ENCODE assay signal across 9 cellular contexts in genomic region chr17:81395600-81396277, GRCh38. TPM values are rescaled to one million over a fixed set of nuclear protein-coding genes. Genes with fewer than 3 reads are reported as not detected.
A peak's percentile ranks its signal among the peaks of the same experiment; 100 is the strongest.
DNase-seq lines count a peak whose midpoint lies in the region; ATAC-seq, FAIRE-seq and TF ChIP-seq lines count a peak whose summit lies in the region.
"Had no signal": no experiment of that assay in that cellular context is flagged by ENCODE, and none has a peak within 500 bp of the region (broad histone marks: within the 10 kb centered on the region; RNA-seq: fewer than 3 reads in every experiment).

No MANE protein-coding gene starts in this region.

- dilution Hi-C loops in keratinocyte (cut with MboI; ENCODE audit: extremely low pct_ligation_motif_present, low sequenced_read_pairs): no loop called here

- no peaks in the 10 kb centered on the region for H4K20me1 ChIP-seq in keratinocyte (ENCODE audit: control insufficient read depth, extremely low read depth, insufficient read depth, low read length)

- H2AFZ ChIP-seq in keratinocyte (ENCODE audit: control insufficient read depth, low read length): no peak overlapping the region

- POLR2A ChIA-PET in activated B cell treated with CpG ODN at 0.5 μM for 24 hours (lab: Charles Lee): interaction anchor here (0.9 to 1.7 kb wide), 5 partner anchors 31 to 195 kb away, joined by 3 to 16 read pairs (median 5); partner anchors contain the start of gene ACTG1

- no peak overlapping the region for H3K27ac Mint-ChIP-seq in activated B cell treated with CpG ODN at 0.5 μM for 24 hours

- H3K36me3 Mint-ChIP-seq in activated B cell treated with CpG ODN at 0.5 μM for 24 hours (ENCODE audit: low read depth): no peaks in the 10 kb centered on the region

- peak overlapping the region; percentile 89 for H3K9ac ChIP-seq in keratinocyte (ENCODE audit: control insufficient read depth, extremely low read depth, insufficient read depth, low read length)
- peak overlapping the region in 4 of 5 donors; percentile 65 to 82 (median 72) for H3K9ac ChIP-seq in subcutaneous abdominal adipose tissue (ENCODE audit: low read length in 5 of 5)

- ATAC-seq in activated B cell treated with CpG ODN at 0.5 μM for 24 hours (ENCODE audit: low read depth) (no peak), HG02610 (IDR thresholded peaks at IDR 0.05; ENCODE audit: unreplicated experiment) (no peak)

- intact Hi-C loops in activated B cell treated with CpG ODN at 0.5 μM for 24 hours (cut with micrococcal nuclease): loop anchor here (1.0 to 5.0 kb wide), 5 partner anchors 49 to 1588 kb away; partner anchors contain the start of gene ACTG1

- H3K4me3 Mint-ChIP-seq in activated B cell treated with CpG ODN at 0.5 μM for 24 hours: peak overlapping the region; percentile 75

- H3K4me1 ChIP-seq in keratinocyte (ENCODE audit: control insufficient read depth, extremely low read depth, insufficient read depth, low read length): peaks cover 34% of the 10 kb centered on the region
- peaks cover 7 to 75% (median 61%) of the 10 kb centered on the region in 5 donors for H3K4me1 ChIP-seq in subcutaneous abdominal adipose tissue (ENCODE audit: control insufficient read depth in 5 of 5, insufficient read depth in 5 of 5, low read length in 5 of 5)

- H3K9me3 ChIP-seq in keratinocyte (ENCODE audit: control insufficient read depth, low read depth, low read length): no peaks in the 10 kb centered on the region
- H3K9me3 ChIP-seq in subcutaneous abdominal adipose tissue (ENCODE audit: control insufficient read depth in 5 of 5, low read length in 5 of 5): no peaks in the 10 kb centered on the region

- peak overlapping the region; percentile 95 for H3K4me2 ChIP-seq in keratinocyte (ENCODE audit: control insufficient read depth, extremely low read depth, insufficient read depth, low read depth, low read length)

- H3K27ac ChIP-seq in keratinocyte (ENCODE audit: control insufficient read depth, insufficient read depth, low read length) (peak overlapping the region; percentile 82), subcutaneous abdominal adipose tissue (ENCODE audit: low read depth, low read length) (peak overlapping the region; percentile 87)

- FAIRE-seq in keratinocyte (lab: Jason Lieb, UNC): no peak

- DNase-seq in NCI-H1694 treated with DMSO at 0.1 percent for 48 hours (lab: John Stamatoyannopoulos, UW) (peak; percentile 69), NCI-H1694 (lab: John Stamatoyannopoulos, UW) (no peak), activated B cell treated with CpG ODN at 0.5 μM for 24 hours (no peak), keratinocyte (ENCODE audit: low read depth, low spot score) (no peak), foreskin melanocyte (no peak), activated gamma-delta T cell treated with Interleukin-2 at 50 U/mL for 16 hours (no peak)

- CTCF ChIA-PET in activated B cell treated with CpG ODN at 0.5 μM for 24 hours (lab: Charles Lee): interaction anchor here (1.9 kb wide), 1 partner anchor 104 kb away, joined by 5 read pairs; no protein-coding TSS in a partner anchor

- H3K4me3 ChIP-seq in keratinocyte (ENCODE audit: control insufficient read depth in 2 of 3, extremely low read depth in 1 of 3, insufficient read depth in 2 of 3, low read depth in 1 of 3, low read length in 3 of 3) (peak overlapping the region; percentile 63 to 81 (median 77)), subcutaneous abdominal adipose tissue (ENCODE audit: low read depth in 1 of 5, low read length in 5 of 5) (peak overlapping the region; percentile 44 to 82 (median 74))

- H3K27me3 Mint-ChIP-seq in activated B cell treated with CpG ODN at 0.5 μM for 24 hours: peaks cover 43% of the 10 kb centered on the region

- H3K36me3 ChIP-seq in keratinocyte (ENCODE audit: control insufficient read depth in 2 of 2, extremely low read depth in 1 of 2, insufficient read depth in 2 of 2, low read length in 2 of 2) (no peaks in the 10 kb centered on the region), subcutaneous abdominal adipose tissue (ENCODE audit: control insufficient read depth in 5 of 5, insufficient read depth in 5 of 5, low read length in 5 of 5) (peaks cover 0 to 2% (median 0%) of the 10 kb centered on the region in 5 donors)

- peaks cover 29% of the 10 kb centered on the region for H3K4me1 Mint-ChIP-seq in activated B cell treated with CpG ODN at 0.5 μM for 24 hours

- H3K9me3 Mint-ChIP-seq in activated B cell treated with CpG ODN at 0.5 μM for 24 hours: no peaks in the 10 kb centered on the region
- H3K9me3 Mint-ChIP-seq: T-helper 1 cell treated with Interleukin-12 subunit alpha and Interleukin-12 subunit beta and Interleukin-4 antibody, amounts not matched to agents 30 μg/mL and 1 μg/mL, for 36 hours had no signal

- H3K9me1 ChIP-seq in keratinocyte (ENCODE audit: control insufficient read depth, extremely low read depth, insufficient read depth, low read length): no peaks in the 10 kb centered on the region

- no peak for TF ChIP-seq CTCF in activated B cell treated with CpG ODN at 0.5 μM for 24 hours (IDR thresholded peaks at IDR 0.05)
- no peak for TF ChIP-seq CTCF in keratinocyte (optimal IDR thresholded peaks at IDR 0.05 in 1 of 3, IDR thresholded peaks at IDR 0.05 in 1 of 3, conservative IDR thresholded peaks at IDR 0.05 in 1 of 3; ENCODE audit: extremely low read depth in 1 of 3, insufficient read depth in 2 of 3, low read length in 3 of 3)

- H3K27me3 ChIP-seq in keratinocyte (ENCODE audit: control insufficient read depth, extremely low read depth, insufficient read depth, low read length) (no peaks in the 10 kb centered on the region), subcutaneous abdominal adipose tissue (ENCODE audit: control insufficient read depth in 5 of 5, insufficient read depth in 4 of 5, low read length in 5 of 5) (no peaks in the 10 kb centered on the region)

- H3K79me2 ChIP-seq in keratinocyte (ENCODE audit: control insufficient read depth, insufficient read depth, low read length): peaks cover 36% of the 10 kb centered on the region

RNA-seq across cellular contexts. Expression of gene BAHCC1, which starts 0.5 kb away (rescaled TPM):
- total RNA-seq in activated B cell treated with CpG ODN at 0.5 μM for 24 hours: 0.13 and 0.42 TPM in 2 replicates
- polyA plus RNA-seq in keratinocyte: 0.52 to 1.0 TPM (median 0.80 TPM) in 3 replicates
- polyA plus RNA-seq in keratinocyte (2011; ENCODE audit: low read depth): 0.74 TPM
- 0.13 and 0.88 TPM in 2 replicates for polyA plus RNA-seq in keratinocyte (2011; cell fraction: cytosol; rRNA removed)
- 3.0 and 5.1 TPM in 2 replicates for polyA plus RNA-seq in keratinocyte (2011; cell fraction: nucleus; rRNA removed)
- 0.85 and 2.5 TPM in 2 replicates for polyA plus RNA-seq in keratinocyte (2012; ENCODE audit: low replicate concordance)
- polyA minus RNA-seq in keratinocyte: 0.99 to 4.3 TPM (median 1.3 TPM) in 3 replicates
- 0.96 TPM for polyA minus RNA-seq in keratinocyte (2011; cell fraction: cytosol; rRNA and poly(A)+ RNA removed)
- 4.7 and 6.7 TPM in 2 replicates for polyA minus RNA-seq in keratinocyte (2011; cell fraction: nucleus; rRNA and poly(A)+ RNA removed)
